In the genomic region with DNA sequence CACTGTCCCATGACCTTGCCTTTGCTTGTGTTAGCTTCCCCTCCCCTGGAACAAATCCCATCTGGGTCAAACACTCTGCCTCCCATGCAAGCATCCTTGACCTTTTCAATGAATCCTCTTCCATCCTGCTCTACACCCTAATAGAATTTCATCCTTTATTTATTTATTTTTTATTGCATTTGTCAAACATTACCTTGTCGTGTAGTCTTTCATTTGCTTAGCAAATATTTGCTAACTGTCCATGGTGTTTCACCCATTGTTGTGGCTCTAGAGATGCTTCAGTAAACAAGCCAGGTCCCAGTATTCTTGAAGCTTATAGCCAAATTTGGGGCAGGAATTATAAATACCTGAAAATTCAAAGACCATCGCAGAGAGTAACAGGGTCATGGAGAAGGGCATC, we compare ENCODE assay signal across 19 cellular contexts. TPM values are rescaled to one million over a fixed set of nuclear protein-coding genes. Genes with fewer than 3 reads are reported as not detected.
DNase-seq lines count a peak whose midpoint lies in the region; ATAC-seq and TF ChIP-seq lines count a peak whose summit lies in the region.
"Had no signal": no experiment of that assay in that cellular context is flagged by ENCODE, and none has a peak within 500 bp of the region (broad histone marks: within the 10 kb centered on the region; RNA-seq: fewer than 3 reads in every experiment).

No MANE protein-coding gene starts in this region.

- no peaks in the 10 kb centered on the region for H3K36me3 ChIP-seq in adrenal gland (replicated peaks in 1 of 2)
- H3K36me3 ChIP-seq: BE2C had no signal

- TF ChIP-seq CTCF in VCaP (conservative IDR thresholded peaks at IDR 0.05) (no peak), adrenal gland (IDR thresholded peaks at IDR 0.05) (no peak)

- no peaks in the 10 kb centered on the region for H3K27me3 ChIP-seq in adrenal gland
- H3K27me3 ChIP-seq: BE2C had no signal

- CTCF ChIA-PET in activated CD4-positive, alpha-beta T cell treated with anti-CD3 and anti-CD28 coated beads, Interleukin-2, amount 10 ng/mL, durations not matched to agents 7 days and 5 days (lab: Charles Lee) = no interaction called here

- no peaks in the 10 kb centered on the region for H3K9me3 Mint-ChIP-seq in activated CD4-positive, alpha-beta T cell treated with anti-CD3 and anti-CD28 coated beads, Interleukin-2, amount 10 ng/mL, durations not matched to agents 7 days and 5 days

- H3K27me3 Mint-ChIP-seq in activated CD4-positive, alpha-beta T cell treated with anti-CD3 and anti-CD28 coated beads, Interleukin-2, amount 10 ng/mL, durations not matched to agents 7 days and 5 days = peaks cover 4% of the 10 kb centered on the region

- H3K4me3 ChIP-seq in adrenal gland = no peak overlapping the region
- H3K4me3 ChIP-seq: GM12878, K562 had no signal

- ATAC-seq in GM19351 (IDR thresholded peaks at IDR 0.05; ENCODE audit: unreplicated experiment) = no peak
- ATAC-seq: GM12878, K562 had no signal

- peak; percentile 83 for DNase-seq in DMS153 (lab: John Stamatoyannopoulos, UW)
- peak; percentile 87 for DNase-seq in NCI-H146 treated with DMSO at 0.1 percent for 48 hours (lab: John Stamatoyannopoulos, UW; ENCODE audit: unreplicated experiment)
- peak; percentile 60 to 75 for DNase-seq in NCI-H526 (lab: John Stamatoyannopoulos, UW)
- no peak for DNase-seq in adrenal gland
- DNase-seq in stimulated activated CD4-positive, alpha-beta T cell treated with anti-CD3 and anti-CD28 coated beads, Interleukin-4, amount 100 ng/mL, for 4 hours = no peak
- DNase-seq in activated CD4-positive, alpha-beta T cell treated with anti-CD3 and anti-CD28 coated beads, Interleukin-2, amount 10 ng/mL, durations not matched to agents 7 days and 5 days = no peak
- DNase-seq: BE2C; CD8-positive, alpha-beta memory T cell; DMS79; HCEC 1CT; NCI-H1048; NCI-H1930; NCI-H446 treated with DMSO at 0.1 percent for 48 hours; T1000 had no signal

- H3K27ac ChIP-seq in VCaP (peak overlapping the region; percentile 70), adrenal gland (no peak overlapping the region)
- H3K27ac ChIP-seq: HL-60 had no signal

- TF ChIP-seq POLR2A in adrenal gland (IDR thresholded peaks at IDR 0.05) = no peak

- H3K4me3 Mint-ChIP-seq in activated CD4-positive, alpha-beta T cell treated with anti-CD3 and anti-CD28 coated beads, Interleukin-2, amount 10 ng/mL, durations not matched to agents 7 days and 5 days = no peak overlapping the region
- H3K4me3 Mint-ChIP-seq: CD8-positive, alpha-beta memory T cell had no signal

- no peak overlapping the region for H3K27ac Mint-ChIP-seq in activated CD4-positive, alpha-beta T cell treated with anti-CD3 and anti-CD28 coated beads, Interleukin-2, amount 10 ng/mL, durations not matched to agents 7 days and 5 days
- H3K27ac Mint-ChIP-seq: CD8-positive, alpha-beta memory T cell had no signal

- WGBS in adrenal gland, 4 donors = 55 to 70% (median 67%) methylated on average over 2 of the region's 2 CpGs

- H3K36me3 Mint-ChIP-seq in activated CD4-positive, alpha-beta T cell treated with anti-CD3 and anti-CD28 coated beads, Interleukin-2, amount 10 ng/mL, durations not matched to agents 7 days and 5 days (ENCODE audit: low read depth) = no peaks in the 10 kb centered on the region
- H3K36me3 Mint-ChIP-seq: CD8-positive, alpha-beta memory T cell had no signal

- intact Hi-C loops in adrenal gland (cut with DNase I) = no loop called here

- POLR2A ChIA-PET in activated CD4-positive, alpha-beta T cell treated with anti-CD3 and anti-CD28 coated beads, Interleukin-2, amount 10 ng/mL, durations not matched to agents 7 days and 5 days (lab: Charles Lee) = no interaction called here

- no peaks in the 10 kb centered on the region for H3K4me1 Mint-ChIP-seq in activated CD4-positive, alpha-beta T cell treated with anti-CD3 and anti-CD28 coated beads, Interleukin-2, amount 10 ng/mL, durations not matched to agents 7 days and 5 days
- H3K4me1 Mint-ChIP-seq: CD8-positive, alpha-beta memory T cell had no signal

- H3K4me1 ChIP-seq in adrenal gland (replicated peaks in 1 of 2) = peaks cover 7 to 15% of the 10 kb centered on the region in 2 donors
- H3K4me1 ChIP-seq: BE2C had no signal

- no peaks in the 10 kb centered on the region for H3K9me3 ChIP-seq in adrenal gland (replicated peaks in 1 of 3)
- H3K9me3 ChIP-seq: BE2C had no signal

RNA-seq across cellular contexts. Expression of a gene that starts 51.0 kb away (rescaled TPM):
- 10 to 100 TPM; 30.9 to 77.7 (median 50.9) TPM for total RNA-seq in adrenal gland
- 10 to 100 TPM in 2 of 3 donors, 1 to 10 TPM in 1; 5.5 to 24.8 (median 11.7) TPM for polyA plus RNA-seq in adrenal gland
- total RNA-seq in activated CD4-positive, alpha-beta T cell treated with anti-CD3 and anti-CD28 coated beads, Interleukin-2, amount 10 ng/mL, durations not matched to agents 7 days and 5 days = 10 to 100 TPM; 17.7 to 21.2 TPM

Comparison
In these comparisons a context has a peak if more than half of its experiments do, and no peak if none do; other contexts are left out.
1. DNase-seq: peak in DMS153 (single experiment), NCI-H146 treated with DMSO at 0.1 percent for 48 hours (single experiment) and NCI-H526 (2 of 2); none in adrenal gland (0 of 7), stimulated activated CD4-positive, alpha-beta T cell treated with anti-CD3 and anti-CD28 coated beads, Interleukin-4, amount 100 ng/mL, for 4 hours (0 of 2) and activated CD4-positive, alpha-beta T cell treated with anti-CD3 and anti-CD28 coated beads, Interleukin-2, amount 10 ng/mL, durations not matched to agents 7 days and 5 days (single experiment).